In the genomic region with DNA sequence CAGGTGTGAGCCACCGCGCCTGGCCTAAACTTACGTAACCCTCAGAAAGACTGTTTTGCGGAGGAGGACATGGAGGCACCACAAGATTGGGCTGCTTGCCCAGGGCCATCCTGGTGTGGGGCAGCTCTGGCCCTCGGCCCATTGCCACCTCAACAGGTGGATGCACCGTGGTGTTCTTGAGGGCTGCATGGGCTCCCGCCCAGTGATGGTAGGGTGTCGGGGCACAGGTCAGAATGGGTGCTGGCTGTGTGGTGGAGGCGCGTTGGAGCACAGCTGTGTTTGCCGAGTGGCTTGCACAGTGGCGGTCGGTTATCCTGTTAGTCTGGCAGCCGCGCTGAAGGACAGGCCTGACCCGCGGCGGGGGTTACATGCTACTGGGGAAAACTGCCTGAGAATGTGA, we compare ENCODE assay signal across 1 cellular context.
TF ChIP-seq lines count a peak whose summit lies in the region.

No MANE protein-coding gene starts in this region.

TF ChIP-seq in GM23338, 12 proteins besides CTCF, POLR2A, EP300 and RAD21:
- TF ChIP-seq ZNF331 (CRISPR knock-in tag; IDR thresholded peaks at IDR 0.05; ENCODE audit: low read depth): no peak
- no peak for TF ChIP-seq STAT1 (IDR thresholded peaks at IDR 0.05; ENCODE audit: unreplicated experiment)
- no peak for TF ChIP-seq NANOG (IDR thresholded peaks at IDR 0.05; ENCODE audit: borderline replicate concordance)
- TF ChIP-seq, protein P1, sequence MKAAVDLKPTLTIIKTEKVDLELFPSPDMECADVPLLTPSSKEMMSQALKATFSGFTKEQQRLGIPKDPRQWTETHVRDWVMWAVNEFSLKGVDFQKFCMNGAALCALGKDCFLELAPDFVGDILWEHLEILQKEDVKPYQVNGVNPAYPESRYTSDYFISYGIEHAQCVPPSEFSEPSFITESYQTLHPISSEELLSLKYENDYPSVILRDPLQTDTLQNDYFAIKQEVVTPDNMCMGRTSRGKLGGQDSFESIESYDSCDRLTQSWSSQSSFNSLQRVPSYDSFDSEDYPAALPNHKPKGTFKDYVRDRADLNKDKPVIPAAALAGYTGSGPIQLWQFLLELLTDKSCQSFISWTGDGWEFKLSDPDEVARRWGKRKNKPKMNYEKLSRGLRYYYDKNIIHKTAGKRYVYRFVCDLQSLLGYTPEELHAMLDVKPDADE (IDR thresholded peaks at IDR 0.05): no peak
- TF ChIP-seq, protein P2, sequence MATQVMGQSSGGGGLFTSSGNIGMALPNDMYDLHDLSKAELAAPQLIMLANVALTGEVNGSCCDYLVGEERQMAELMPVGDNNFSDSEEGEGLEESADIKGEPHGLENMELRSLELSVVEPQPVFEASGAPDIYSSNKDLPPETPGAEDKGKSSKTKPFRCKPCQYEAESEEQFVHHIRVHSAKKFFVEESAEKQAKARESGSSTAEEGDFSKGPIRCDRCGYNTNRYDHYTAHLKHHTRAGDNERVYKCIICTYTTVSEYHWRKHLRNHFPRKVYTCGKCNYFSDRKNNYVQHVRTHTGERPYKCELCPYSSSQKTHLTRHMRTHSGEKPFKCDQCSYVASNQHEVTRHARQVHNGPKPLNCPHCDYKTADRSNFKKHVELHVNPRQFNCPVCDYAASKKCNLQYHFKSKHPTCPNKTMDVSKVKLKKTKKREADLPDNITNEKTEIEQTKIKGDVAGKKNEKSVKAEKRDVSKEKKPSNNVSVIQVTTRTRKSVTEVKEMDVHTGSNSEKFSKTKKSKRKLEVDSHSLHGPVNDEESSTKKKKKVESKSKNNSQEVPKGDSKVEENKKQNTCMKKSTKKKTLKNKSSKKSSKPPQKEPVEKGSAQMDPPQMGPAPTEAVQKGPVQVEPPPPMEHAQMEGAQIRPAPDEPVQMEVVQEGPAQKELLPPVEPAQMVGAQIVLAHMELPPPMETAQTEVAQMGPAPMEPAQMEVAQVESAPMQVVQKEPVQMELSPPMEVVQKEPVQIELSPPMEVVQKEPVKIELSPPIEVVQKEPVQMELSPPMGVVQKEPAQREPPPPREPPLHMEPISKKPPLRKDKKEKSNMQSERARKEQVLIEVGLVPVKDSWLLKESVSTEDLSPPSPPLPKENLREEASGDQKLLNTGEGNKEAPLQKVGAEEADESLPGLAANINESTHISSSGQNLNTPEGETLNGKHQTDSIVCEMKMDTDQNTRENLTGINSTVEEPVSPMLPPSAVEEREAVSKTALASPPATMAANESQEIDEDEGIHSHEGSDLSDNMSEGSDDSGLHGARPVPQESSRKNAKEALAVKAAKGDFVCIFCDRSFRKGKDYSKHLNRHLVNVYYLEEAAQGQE (IDR thresholded peaks at IDR 0.05; ENCODE audit: unreplicated experiment): no peak
- TF ChIP-seq ZNF114 (CRISPR knock-in tag; IDR thresholded peaks at IDR 0.05): no peak
- TF ChIP-seq, protein P3, sequence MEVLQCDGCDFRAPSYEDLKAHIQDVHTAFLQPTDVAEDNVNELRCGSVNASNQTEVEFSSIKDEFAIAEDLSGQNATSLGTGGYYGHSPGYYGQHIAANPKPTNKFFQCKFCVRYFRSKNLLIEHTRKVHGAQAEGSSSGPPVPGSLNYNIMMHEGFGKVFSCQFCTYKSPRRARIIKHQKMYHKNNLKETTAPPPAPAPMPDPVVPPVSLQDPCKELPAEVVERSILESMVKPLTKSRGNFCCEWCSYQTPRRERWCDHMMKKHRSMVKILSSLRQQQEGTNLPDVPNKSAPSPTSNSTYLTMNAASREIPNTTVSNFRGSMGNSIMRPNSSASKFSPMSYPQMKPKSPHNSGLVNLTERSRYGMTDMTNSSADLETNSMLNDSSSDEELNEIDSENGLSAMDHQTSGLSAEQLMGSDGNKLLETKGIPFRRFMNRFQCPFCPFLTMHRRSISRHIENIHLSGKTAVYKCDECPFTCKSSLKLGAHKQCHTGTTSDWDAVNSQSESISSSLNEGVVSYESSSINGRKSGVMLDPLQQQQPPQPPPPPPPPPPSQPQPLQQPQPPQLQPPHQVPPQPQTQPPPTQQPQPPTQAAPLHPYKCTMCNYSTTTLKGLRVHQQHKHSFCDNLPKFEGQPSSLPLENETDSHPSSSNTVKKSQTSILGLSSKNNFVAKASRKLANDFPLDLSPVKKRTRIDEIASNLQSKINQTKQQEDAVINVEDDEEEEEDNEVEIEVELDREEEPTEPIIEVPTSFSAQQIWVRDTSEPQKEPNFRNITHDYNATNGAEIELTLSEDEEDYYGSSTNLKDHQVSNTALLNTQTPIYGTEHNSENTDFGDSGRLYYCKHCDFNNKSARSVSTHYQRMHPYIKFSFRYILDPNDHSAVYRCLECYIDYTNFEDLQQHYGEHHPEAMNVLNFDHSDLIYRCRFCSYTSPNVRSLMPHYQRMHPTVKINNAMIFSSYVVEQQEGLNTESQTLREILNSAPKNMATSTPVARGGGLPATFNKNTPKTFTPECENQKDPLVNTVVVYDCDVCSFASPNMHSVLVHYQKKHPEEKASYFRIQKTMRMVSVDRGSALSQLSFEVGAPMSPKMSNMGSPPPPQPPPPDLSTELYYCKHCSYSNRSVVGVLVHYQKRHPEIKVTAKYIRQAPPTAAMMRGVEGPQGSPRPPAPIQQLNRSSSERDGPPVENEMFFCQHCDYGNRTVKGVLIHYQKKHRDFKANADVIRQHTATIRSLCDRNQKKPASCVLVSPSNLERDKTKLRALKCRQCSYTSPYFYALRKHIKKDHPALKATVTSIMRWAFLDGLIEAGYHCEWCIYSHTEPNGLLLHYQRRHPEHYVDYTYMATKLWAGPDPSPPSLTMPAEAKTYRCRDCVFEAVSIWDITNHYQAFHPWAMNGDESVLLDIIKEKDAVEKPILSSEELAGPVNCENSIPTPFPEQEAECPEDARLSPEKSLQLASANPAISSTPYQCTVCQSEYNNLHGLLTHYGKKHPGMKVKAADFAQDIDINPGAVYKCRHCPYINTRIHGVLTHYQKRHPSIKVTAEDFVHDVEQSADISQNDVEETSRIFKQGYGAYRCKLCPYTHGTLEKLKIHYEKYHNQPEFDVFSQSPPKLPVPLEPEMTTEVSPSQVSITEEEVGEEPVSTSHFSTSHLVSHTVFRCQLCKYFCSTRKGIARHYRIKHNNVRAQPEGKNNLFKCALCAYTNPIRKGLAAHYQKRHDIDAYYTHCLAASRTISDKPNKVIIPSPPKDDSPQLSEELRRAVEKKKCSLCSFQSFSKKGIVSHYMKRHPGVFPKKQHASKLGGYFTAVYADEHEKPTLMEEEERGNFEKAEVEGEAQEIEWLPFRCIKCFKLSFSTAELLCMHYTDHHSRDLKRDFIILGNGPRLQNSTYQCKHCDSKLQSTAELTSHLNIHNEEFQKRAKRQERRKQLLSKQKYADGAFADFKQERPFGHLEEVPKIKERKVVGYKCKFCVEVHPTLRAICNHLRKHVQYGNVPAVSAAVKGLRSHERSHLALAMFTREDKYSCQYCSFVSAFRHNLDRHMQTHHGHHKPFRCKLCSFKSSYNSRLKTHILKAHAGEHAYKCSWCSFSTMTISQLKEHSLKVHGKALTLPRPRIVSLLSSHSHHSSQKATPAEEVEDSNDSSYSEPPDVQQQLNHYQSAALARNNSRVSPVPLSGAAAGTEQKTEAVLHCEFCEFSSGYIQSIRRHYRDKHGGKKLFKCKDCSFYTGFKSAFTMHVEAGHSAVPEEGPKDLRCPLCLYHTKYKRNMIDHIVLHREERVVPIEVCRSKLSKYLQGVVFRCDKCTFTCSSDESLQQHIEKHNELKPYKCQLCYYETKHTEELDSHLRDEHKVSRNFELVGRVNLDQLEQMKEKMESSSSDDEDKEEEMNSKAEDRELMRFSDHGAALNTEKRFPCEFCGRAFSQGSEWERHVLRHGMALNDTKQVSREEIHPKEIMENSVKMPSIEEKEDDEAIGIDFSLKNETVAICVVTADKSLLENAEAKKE (CRISPR knock-in tag; IDR thresholded peaks at IDR 0.05): no peak
- TF ChIP-seq EZH2 (IDR thresholded peaks at IDR 0.05; ENCODE audit: low read depth, unreplicated experiment): no peak
- TF ChIP-seq POLR2AphosphoS5 (IDR thresholded peaks at IDR 0.05; ENCODE audit: low read depth): no peak
- TF ChIP-seq JUNB (IDR thresholded peaks at IDR 0.05; ENCODE audit: unreplicated experiment): no peak
- no peak for TF ChIP-seq EZH2phosphoT487 (IDR thresholded peaks at IDR 0.05; ENCODE audit: unreplicated experiment)
